Comparison of ENCODE assay signal across 8 cellular contexts in genomic region chr3:126679318-126679751, GRCh38. TPM values are rescaled to one million over a fixed set of nuclear protein-coding genes. Genes with fewer than 3 reads are reported as not detected.
DNase-seq lines count a peak whose midpoint lies in the region; ATAC-seq and TF ChIP-seq lines count a peak whose summit lies in the region.

No MANE protein-coding gene starts in this region.

- H3K4me3 ChIP-seq in right cardiac atrium (ENCODE audit: low read length): no peak overlapping the region

- peak; percentile 79 for DNase-seq in NCI-H1694 (lab: John Stamatoyannopoulos, UW)
- peak; percentile 70 for DNase-seq in T-helper 9 cell
- peak in 52 of 56 donors; percentile 10 to 89 (median 60) for DNase-seq in amygdala (lab: John Stamatoyannopoulos, UW)
- peak; percentile 78 to 93 (median 92) for DNase-seq in right cardiac atrium
- peak; percentile 92 for DNase-seq in sciatic nerve (ENCODE audit: low spot score)

- ATAC-seq in GM18511 (IDR thresholded peaks at IDR 0.05; ENCODE audit: unreplicated experiment) (peak; percentile 57), right cardiac atrium (peak; percentile 88 to 90), sciatic nerve (peak; percentile 86), HG03460 (IDR thresholded peaks at IDR 0.05; ENCODE audit: unreplicated experiment) (no peak)

- H3K27ac ChIP-seq in 22Rv1: no peak overlapping the region
- no peak overlapping the region for H3K27ac ChIP-seq in right cardiac atrium (ENCODE audit: low read length)

- no peaks in the 10 kb centered on the region for H3K4me1 ChIP-seq in right cardiac atrium (ENCODE audit: control insufficient read depth, insufficient read depth, low read length)

- 2% methylated on average over 20 of the region's 20 CpGs for WGBS in right cardiac atrium

- TF ChIP-seq CTCF in 22Rv1 (IDR thresholded peaks at IDR 0.05): peak; percentile 94

- H3K27me3 ChIP-seq in right cardiac atrium (ENCODE audit: control insufficient read depth, insufficient read depth): no peaks in the 10 kb centered on the region

- H3K9me3 ChIP-seq in right cardiac atrium (ENCODE audit: control insufficient read depth, low read length): no peaks in the 10 kb centered on the region

- intact Hi-C loops in right cardiac atrium (cut with DNase I) (loop anchor here in 1 of 4 donors (5.0 to 10.0 kb wide), 4 partner anchors 305 to 863 kb away; partner anchors contain the start of gene PLXNA1), sciatic nerve (cut with DNase I) (loop anchor here (10.0 kb wide), 1 partner anchor 785 kb away; no protein-coding TSS in a partner anchor)

RNA-seq across cellular contexts. Expression of gene TXNRD3, which starts 24.4 kb away (rescaled TPM):
- total RNA-seq in right cardiac atrium (1 to 10 TPM; 7.0 to 9.1 (median 7.9) TPM), sciatic nerve (25.1 TPM)
- 3.8 TPM for polyA plus RNA-seq in right cardiac atrium

RNA-seq across cellular contexts. Expression of gene CHCHD6, which starts 24.7 kb away (rescaled TPM):
- total RNA-seq in right cardiac atrium: 10 to 100 TPM in 1 of 4 donors, 1 to 10 TPM in 3; 7.1 to 10.5 (median 8.6) TPM
- 9.3 TPM for polyA plus RNA-seq in right cardiac atrium
- total RNA-seq in sciatic nerve: 19.1 TPM
